Comparison of ENCODE assay signal across 15 cellular contexts in genomic region chr3:88263417-88264116, GRCh38.
"Had no signal": no experiment of that assay in that cellular context is flagged by ENCODE, and none has a peak within 500 bp of the region (broad histone marks: within the 10 kb centered on the region; RNA-seq: fewer than 3 reads in every experiment).

No MANE protein-coding gene starts in this region.

- H3K36me3 ChIP-seq: esophagus squamous epithelium, heart left ventricle, left ventricle myocardium inferior, neural progenitor cell had no signal

- H2AFZ ChIP-seq: parathyroid adenoma had no signal

- H3K4me1 Mint-ChIP-seq: activated CD4-positive, alpha-beta T cell treated with anti-CD3 and anti-CD28 coated beads, Interleukin-2, amount 10 ng/mL, durations not matched to agents 7 days and 5 days had no signal

- H3K4me1 ChIP-seq: esophagus squamous epithelium, heart left ventricle, left ventricle myocardium inferior, neural progenitor cell, parathyroid adenoma had no signal

- FAIRE-seq: astrocyte had no signal

- H3K9me3 ChIP-seq: esophagus squamous epithelium, heart left ventricle, left ventricle myocardium inferior had no signal

- H3K27ac ChIP-seq: esophagus squamous epithelium, foreskin keratinocyte, heart left ventricle, left ventricle myocardium inferior, neural progenitor cell, parathyroid adenoma had no signal

- H3K36me3 Mint-ChIP-seq: neural progenitor cell had no signal

- DNase-seq: activated CD4-positive, alpha-beta T cell treated with anti-CD3 and anti-CD28 coated beads, Interleukin-2, amount 10 ng/mL, durations not matched to agents 7 days and 5 days; activated CD4-positive, CD25-positive, alpha-beta regulatory T cell; activated CD8-positive, alpha-beta memory T cell treated with anti-CD3 and anti-CD28 coated beads for 24 hours; activated naive CD4-positive, alpha-beta T cell treated with anti-CD3 and anti-CD28 coated beads for 36 hours; esophagus squamous epithelium; foreskin keratinocyte; heart left ventricle; islet precursor cell; left ventricle myocardium inferior; retina; stimulated activated naive CD4-positive, alpha-beta T cell had no signal

- H3K27ac Mint-ChIP-seq: activated CD4-positive, alpha-beta T cell treated with anti-CD3 and anti-CD28 coated beads, Interleukin-2, amount 10 ng/mL, durations not matched to agents 7 days and 5 days; activated naive CD4-positive, alpha-beta T cell treated with anti-CD3 and anti-CD28 coated beads for 36 hours; neural progenitor cell; T-helper 1 cell treated with Interleukin-12 subunit alpha and Interleukin-12 subunit beta and Interleukin-4 antibody, amounts not matched to agents 30 μg/mL and 1 μg/mL, for 36 hours had no signal

- H3K4me3 ChIP-seq: esophagus squamous epithelium, heart left ventricle, left ventricle myocardium inferior, neural progenitor cell had no signal

- H3K27me3 ChIP-seq: esophagus squamous epithelium, foreskin keratinocyte, heart left ventricle, neural progenitor cell had no signal

- H3K9ac ChIP-seq: neural progenitor cell, parathyroid adenoma had no signal

- H3K9me3 Mint-ChIP-seq: activated CD4-positive, alpha-beta T cell treated with anti-CD3 and anti-CD28 coated beads, Interleukin-2, amount 10 ng/mL, durations not matched to agents 7 days and 5 days; activated naive CD4-positive, alpha-beta T cell treated with anti-CD3 and anti-CD28 coated beads for 36 hours; neural progenitor cell; T-helper 1 cell treated with Interleukin-12 subunit alpha and Interleukin-12 subunit beta and Interleukin-4 antibody, amounts not matched to agents 30 μg/mL and 1 μg/mL, for 36 hours had no signal

- ATAC-seq: foreskin keratinocyte, heart left ventricle had no signal

- H3K4me2 ChIP-seq: neural progenitor cell had no signal

- H3K4me3 Mint-ChIP-seq: activated CD4-positive, alpha-beta T cell treated with anti-CD3 and anti-CD28 coated beads, Interleukin-2, amount 10 ng/mL, durations not matched to agents 7 days and 5 days; activated naive CD4-positive, alpha-beta T cell treated with anti-CD3 and anti-CD28 coated beads for 36 hours; neural progenitor cell; T-helper 1 cell treated with Interleukin-12 subunit alpha and Interleukin-12 subunit beta and Interleukin-4 antibody, amounts not matched to agents 30 μg/mL and 1 μg/mL, for 36 hours had no signal

- H3K27me3 Mint-ChIP-seq: activated CD4-positive, alpha-beta T cell treated with anti-CD3 and anti-CD28 coated beads, Interleukin-2, amount 10 ng/mL, durations not matched to agents 7 days and 5 days had no signal
